1 cellular context compared by ENCODE assay signal in genomic region chr1:32349211-32349708, GRCh38.
A peak's percentile ranks its signal among the peaks of the same experiment; 100 is the strongest.
TF ChIP-seq lines count a peak whose summit lies in the region.

No MANE protein-coding gene starts in this region.

TF ChIP-seq in HepG2, 621 proteins besides CTCF, POLR2A, EP300 and RAD21 (continued from another document):
- TF ChIP-seq, protein P1, sequence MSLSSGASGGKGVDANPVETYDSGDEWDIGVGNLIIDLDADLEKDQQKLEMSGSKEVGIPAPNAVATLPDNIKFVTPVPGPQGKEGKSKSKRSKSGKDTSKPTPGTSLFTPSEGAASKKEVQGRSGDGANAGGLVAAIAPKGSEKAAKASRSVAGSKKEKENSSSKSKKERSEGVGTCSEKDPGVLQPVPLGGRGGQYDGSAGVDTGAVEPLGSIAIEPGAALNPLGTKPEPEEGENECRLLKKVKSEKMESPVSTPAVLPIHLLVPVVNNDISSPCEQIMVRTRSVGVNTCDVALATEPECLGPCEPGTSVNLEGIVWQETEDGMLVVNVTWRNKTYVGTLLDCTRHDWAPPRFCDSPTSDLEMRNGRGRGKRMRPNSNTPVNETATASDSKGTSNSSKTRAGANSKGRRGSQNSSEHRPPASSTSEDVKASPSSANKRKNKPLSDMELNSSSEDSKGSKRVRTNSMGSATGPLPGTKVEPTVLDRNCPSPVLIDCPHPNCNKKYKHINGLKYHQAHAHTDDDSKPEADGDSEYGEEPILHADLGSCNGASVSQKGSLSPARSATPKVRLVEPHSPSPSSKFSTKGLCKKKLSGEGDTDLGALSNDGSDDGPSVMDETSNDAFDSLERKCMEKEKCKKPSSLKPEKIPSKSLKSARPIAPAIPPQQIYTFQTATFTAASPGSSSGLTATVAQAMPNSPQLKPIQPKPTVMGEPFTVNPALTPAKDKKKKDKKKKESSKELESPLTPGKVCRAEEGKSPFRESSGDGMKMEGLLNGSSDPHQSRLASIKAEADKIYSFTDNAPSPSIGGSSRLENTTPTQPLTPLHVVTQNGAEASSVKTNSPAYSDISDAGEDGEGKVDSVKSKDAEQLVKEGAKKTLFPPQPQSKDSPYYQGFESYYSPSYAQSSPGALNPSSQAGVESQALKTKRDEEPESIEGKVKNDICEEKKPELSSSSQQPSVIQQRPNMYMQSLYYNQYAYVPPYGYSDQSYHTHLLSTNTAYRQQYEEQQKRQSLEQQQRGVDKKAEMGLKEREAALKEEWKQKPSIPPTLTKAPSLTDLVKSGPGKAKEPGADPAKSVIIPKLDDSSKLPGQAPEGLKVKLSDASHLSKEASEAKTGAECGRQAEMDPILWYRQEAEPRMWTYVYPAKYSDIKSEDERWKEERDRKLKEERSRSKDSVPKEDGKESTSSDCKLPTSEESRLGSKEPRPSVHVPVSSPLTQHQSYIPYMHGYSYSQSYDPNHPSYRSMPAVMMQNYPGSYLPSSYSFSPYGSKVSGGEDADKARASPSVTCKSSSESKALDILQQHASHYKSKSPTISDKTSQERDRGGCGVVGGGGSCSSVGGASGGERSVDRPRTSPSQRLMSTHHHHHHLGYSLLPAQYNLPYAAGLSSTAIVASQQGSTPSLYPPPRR (CRISPR knock-in tag; IDR thresholded peaks at IDR 0.05; ENCODE audit: borderline replicate concordance), result 0 out of 2 replicates have a peak, but pooled peaks have one; percentile 20
- TF ChIP-seq PHF21A (CRISPR knock-in tag; IDR thresholded peaks at IDR 0.05) (peak; percentile 13; the same call in 1 of the 2 replicates), NFYB (CRISPR knock-in tag; IDR thresholded peaks at IDR 0.05) (peak; percentile 52), PAF1 (CRISPR knock-in tag; IDR thresholded peaks at IDR 0.05) (no peak), ZNF816 (CRISPR knock-in tag; IDR thresholded peaks at IDR 0.05; ENCODE audit: borderline replicate concordance) (no peak), JUN (CRISPR knock-in tag; IDR thresholded peaks at IDR 0.05) (0 out of 2 replicates have a peak, but pooled peaks have one; percentile 52), ZFX (CRISPR knock-in tag; IDR thresholded peaks at IDR 0.05; ENCODE audit: low read depth) (peak; percentile 67; the same call in 1 of the 2 replicates), THAP11 (CRISPR knock-in tag; IDR thresholded peaks at IDR 0.05) (no peak), POLR2G (IDR thresholded peaks at IDR 0.05; ENCODE audit: low read depth, low read length) (peak; percentile 35; the same call in 1 of the 2 replicates), ZNF24 (IDR thresholded peaks at IDR 0.05) (no peak), HDAC2 (CRISPR knock-in tag; IDR thresholded peaks at IDR 0.05) (peak; percentile 45; the same call in 1 of the 2 replicates), SOX13 (IDR thresholded peaks at IDR 0.05) (no peak), SOX13 (CRISPR knock-in tag; conservative IDR thresholded peaks at IDR 0.05 in 1 of 2, IDR thresholded peaks at IDR 0.05 in 1 of 2) (peak in 1 of 2 experiments; percentile 7; a peak in 1 of 4 replicates), FOXP4 (CRISPR knock-in tag; IDR thresholded peaks at IDR 0.05) (no peak), ZNF33A (CRISPR knock-in tag; IDR thresholded peaks at IDR 0.05; ENCODE audit: borderline replicate concordance) (no peak), NR2F6 (IDR thresholded peaks at IDR 0.05) (peak; percentile 45), NR2F6 (CRISPR knock-in tag; IDR thresholded peaks at IDR 0.05) (peak; percentile 33; the same call in 1 of the 2 replicates), ZBTB38 (CRISPR knock-in tag; IDR thresholded peaks at IDR 0.05) (peak; percentile 49; the same call in 1 of the 2 replicates), ZNF605 (CRISPR knock-in tag; IDR thresholded peaks at IDR 0.05) (no peak), ZNF496 (CRISPR knock-in tag; IDR thresholded peaks at IDR 0.05; ENCODE audit: insufficient replicate concordance) (no peak), ZFY (CRISPR knock-in tag; IDR thresholded peaks at IDR 0.05) (peak; percentile 45; the same call in 1 of the 2 replicates), ZMYM3 (CRISPR knock-in tag; IDR thresholded peaks at IDR 0.05) (peak; percentile 90), KDM2A (CRISPR knock-in tag; IDR thresholded peaks at IDR 0.05; ENCODE audit: borderline replicate concordance, low read depth) (0 out of 2 replicates have a peak, but pooled peaks have one; percentile 21), RXRA (CRISPR knock-in tag; IDR thresholded peaks at IDR 0.05) (peak; percentile 16; the same call in 1 of the 2 replicates), PAXIP1 (CRISPR knock-in tag; conservative IDR thresholded peaks at IDR 0.05) (peak; percentile 63), NR2F2 (IDR thresholded peaks at IDR 0.05; ENCODE audit: borderline replicate concordance, low read depth) (peak; percentile 34; the same call in 1 of the 2 replicates), HOXA3 (CRISPR knock-in tag; IDR thresholded peaks at IDR 0.05) (peak; percentile 27; the same call in 1 of the 2 replicates)
- TF ChIP-seq, protein P2, sequence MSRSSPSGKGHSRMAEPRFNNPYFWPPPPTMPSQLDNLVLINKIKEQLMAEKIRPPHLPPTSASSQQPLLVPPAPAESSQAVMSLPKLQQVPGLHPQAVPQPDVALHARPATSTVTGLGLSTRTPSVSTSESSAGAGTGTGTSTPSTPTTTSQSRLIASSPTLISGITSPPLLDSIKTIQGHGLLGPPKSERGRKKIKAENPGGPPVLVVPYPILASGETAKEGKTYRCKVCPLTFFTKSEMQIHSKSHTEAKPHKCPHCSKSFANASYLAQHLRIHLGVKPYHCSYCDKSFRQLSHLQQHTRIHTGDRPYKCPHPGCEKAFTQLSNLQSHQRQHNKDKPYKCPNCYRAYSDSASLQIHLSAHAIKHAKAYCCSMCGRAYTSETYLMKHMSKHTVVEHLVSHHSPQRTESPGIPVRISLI (CRISPR knock-in tag; IDR thresholded peaks at IDR 0.05; ENCODE audit: borderline replicate concordance), result no peak
- TF ChIP-seq, protein P3, sequence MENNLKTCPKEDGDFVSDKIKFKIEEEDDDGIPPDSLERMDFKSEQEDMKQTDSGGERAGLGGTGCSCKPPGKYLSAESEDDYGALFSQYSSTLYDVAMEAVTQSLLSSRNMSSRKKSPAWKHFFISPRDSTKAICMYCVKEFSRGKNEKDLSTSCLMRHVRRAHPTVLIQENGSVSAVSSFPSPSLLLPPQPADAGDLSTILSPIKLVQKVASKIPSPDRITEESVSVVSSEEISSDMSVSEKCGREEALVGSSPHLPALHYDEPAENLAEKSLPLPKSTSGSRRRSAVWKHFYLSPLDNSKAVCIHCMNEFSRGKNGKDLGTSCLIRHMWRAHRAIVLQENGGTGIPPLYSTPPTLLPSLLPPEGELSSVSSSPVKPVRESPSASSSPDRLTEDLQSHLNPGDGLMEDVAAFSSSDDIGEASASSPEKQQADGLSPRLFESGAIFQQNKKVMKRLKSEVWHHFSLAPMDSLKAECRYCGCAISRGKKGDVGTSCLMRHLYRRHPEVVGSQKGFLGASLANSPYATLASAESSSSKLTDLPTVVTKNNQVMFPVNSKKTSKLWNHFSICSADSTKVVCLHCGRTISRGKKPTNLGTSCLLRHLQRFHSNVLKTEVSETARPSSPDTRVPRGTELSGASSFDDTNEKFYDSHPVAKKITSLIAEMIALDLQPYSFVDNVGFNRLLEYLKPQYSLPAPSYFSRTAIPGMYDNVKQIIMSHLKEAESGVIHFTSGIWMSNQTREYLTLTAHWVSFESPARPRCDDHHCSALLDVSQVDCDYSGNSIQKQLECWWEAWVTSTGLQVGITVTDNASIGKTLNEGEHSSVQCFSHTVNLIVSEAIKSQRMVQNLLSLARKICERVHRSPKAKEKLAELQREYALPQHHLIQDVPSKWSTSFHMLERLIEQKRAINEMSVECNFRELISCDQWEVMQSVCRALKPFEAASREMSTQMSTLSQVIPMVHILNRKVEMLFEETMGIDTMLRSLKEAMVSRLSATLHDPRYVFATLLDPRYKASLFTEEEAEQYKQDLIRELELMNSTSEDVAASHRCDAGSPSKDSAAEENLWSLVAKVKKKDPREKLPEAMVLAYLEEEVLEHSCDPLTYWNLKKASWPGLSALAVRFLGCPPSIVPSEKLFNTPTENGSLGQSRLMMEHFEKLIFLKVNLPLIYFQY (CRISPR knock-in tag; IDR thresholded peaks at IDR 0.05; ENCODE audit: borderline replicate concordance), result no peak
- TF ChIP-seq, protein P4, sequence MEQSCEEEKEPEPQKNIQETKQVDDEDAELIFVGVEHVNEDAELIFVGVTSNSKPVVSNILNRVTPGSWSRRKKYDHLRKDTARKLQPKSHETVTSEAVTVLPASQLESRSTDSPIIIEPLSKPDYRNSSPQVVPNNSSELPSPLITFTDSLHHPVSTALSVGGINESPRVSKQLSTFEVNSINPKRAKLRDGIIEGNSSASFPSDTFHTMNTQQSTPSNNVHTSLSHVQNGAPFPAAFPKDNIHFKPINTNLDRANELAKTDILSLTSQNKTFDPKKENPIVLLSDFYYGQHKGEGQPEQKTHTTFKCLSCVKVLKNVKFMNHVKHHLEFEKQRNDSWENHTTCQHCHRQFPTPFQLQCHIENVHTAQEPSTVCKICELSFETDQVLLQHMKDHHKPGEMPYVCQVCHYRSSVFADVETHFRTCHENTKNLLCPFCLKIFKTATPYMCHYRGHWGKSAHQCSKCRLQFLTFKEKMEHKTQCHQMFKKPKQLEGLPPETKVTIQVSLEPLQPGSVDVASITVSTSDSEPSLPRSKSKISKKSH (CRISPR knock-in tag; IDR thresholded peaks at IDR 0.05; ENCODE audit: borderline replicate concordance), result 0 out of 2 replicates have a peak, but pooled peaks have one; percentile 25
- TF ChIP-seq, protein P5, sequence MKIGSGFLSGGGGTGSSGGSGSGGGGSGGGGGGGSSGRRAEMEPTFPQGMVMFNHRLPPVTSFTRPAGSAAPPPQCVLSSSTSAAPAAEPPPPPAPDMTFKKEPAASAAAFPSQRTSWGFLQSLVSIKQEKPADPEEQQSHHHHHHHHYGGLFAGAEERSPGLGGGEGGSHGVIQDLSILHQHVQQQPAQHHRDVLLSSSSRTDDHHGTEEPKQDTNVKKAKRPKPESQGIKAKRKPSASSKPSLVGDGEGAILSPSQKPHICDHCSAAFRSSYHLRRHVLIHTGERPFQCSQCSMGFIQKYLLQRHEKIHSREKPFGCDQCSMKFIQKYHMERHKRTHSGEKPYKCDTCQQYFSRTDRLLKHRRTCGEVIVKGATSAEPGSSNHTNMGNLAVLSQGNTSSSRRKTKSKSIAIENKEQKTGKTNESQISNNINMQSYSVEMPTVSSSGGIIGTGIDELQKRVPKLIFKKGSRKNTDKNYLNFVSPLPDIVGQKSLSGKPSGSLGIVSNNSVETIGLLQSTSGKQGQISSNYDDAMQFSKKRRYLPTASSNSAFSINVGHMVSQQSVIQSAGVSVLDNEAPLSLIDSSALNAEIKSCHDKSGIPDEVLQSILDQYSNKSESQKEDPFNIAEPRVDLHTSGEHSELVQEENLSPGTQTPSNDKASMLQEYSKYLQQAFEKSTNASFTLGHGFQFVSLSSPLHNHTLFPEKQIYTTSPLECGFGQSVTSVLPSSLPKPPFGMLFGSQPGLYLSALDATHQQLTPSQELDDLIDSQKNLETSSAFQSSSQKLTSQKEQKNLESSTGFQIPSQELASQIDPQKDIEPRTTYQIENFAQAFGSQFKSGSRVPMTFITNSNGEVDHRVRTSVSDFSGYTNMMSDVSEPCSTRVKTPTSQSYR (CRISPR knock-in tag; IDR thresholded peaks at IDR 0.05; ENCODE audit: borderline replicate concordance), result no peak
TF ChIP-seq in HepG2: peak in this region for 42.
